Comparison of ENCODE assay signal across 8 cellular contexts in genomic region chr14:55277972-55278740, GRCh38.
DNase-seq lines count a peak whose midpoint lies in the region; ATAC-seq and TF ChIP-seq lines count a peak whose summit lies in the region.

No MANE protein-coding gene starts in this region.

- no peak overlapping the region for H3K27ac Mint-ChIP-seq in central memory CD8-positive, alpha-beta T cell (ENCODE audit: low read depth)

- no peaks in the 10 kb centered on the region for H3K27me3 Mint-ChIP-seq in central memory CD8-positive, alpha-beta T cell

- POLR2A ChIA-PET in GM10248 (lab: Yijun Ruan, JAX), result interaction anchor here (0.9 to 1.1 kb wide), 2 partner anchors 55 to 76 kb away, joined by 3 to 4 read pairs; no protein-coding TSS in a partner anchor

- peaks cover 2% of the 10 kb centered on the region for H3K36me3 Mint-ChIP-seq in central memory CD8-positive, alpha-beta T cell (ENCODE audit: insufficient read depth)

- H3K9me3 Mint-ChIP-seq in central memory CD8-positive, alpha-beta T cell, result no peaks in the 10 kb centered on the region

- H3K4me1 Mint-ChIP-seq in central memory CD8-positive, alpha-beta T cell, result peaks cover 65% of the 10 kb centered on the region

- ATAC-seq in GM21367 (IDR thresholded peaks at IDR 0.05; ENCODE audit: unreplicated experiment) (peak; percentile 88), HG03558 (IDR thresholded peaks at IDR 0.05; ENCODE audit: extremely low read depth, unreplicated experiment) (peak; percentile 79)
- peak; percentile 57 for ATAC-seq in central memory CD8-positive, alpha-beta T cell (replicated peaks; ENCODE audit: extremely low read depth, poor library complexity, severe bottlenecking)

- CTCF ChIA-PET in GM10248 (lab: Yijun Ruan, JAX), result interaction anchor here (1.0 to 1.8 kb wide), 6 partner anchors 37 to 1196 kb away, joined by 3 to 5 read pairs (median 4); no protein-coding TSS in a partner anchor

- TF ChIP-seq CTCF in GM10248 (IDR thresholded peaks at IDR 0.05; ENCODE audit: control extremely low read depth, extremely low read depth, low read depth, missing control alignments), result no peak

- peak overlapping the region; percentile 32 for H3K4me3 Mint-ChIP-seq in central memory CD8-positive, alpha-beta T cell

- DNase-seq in GM10248 (ENCODE audit: extremely low spot score), result peak; percentile 60
- DNase-seq in central memory CD8-positive, alpha-beta T cell (ENCODE audit: low spot score in 2 of 2), result no peak
- DNase-seq in activated gamma-delta T cell treated with Interleukin-2 at 50 U/mL for 16 hours, result no peak
- no peak for DNase-seq in epidermal melanocyte (ENCODE audit: insufficient read length, low spot score)
- no peak for DNase-seq in NCI-H1930 (lab: John Stamatoyannopoulos, UW)
- DNase-seq in SW 1271 (lab: John Stamatoyannopoulos, UW), result no peak
